In the genomic region with DNA sequence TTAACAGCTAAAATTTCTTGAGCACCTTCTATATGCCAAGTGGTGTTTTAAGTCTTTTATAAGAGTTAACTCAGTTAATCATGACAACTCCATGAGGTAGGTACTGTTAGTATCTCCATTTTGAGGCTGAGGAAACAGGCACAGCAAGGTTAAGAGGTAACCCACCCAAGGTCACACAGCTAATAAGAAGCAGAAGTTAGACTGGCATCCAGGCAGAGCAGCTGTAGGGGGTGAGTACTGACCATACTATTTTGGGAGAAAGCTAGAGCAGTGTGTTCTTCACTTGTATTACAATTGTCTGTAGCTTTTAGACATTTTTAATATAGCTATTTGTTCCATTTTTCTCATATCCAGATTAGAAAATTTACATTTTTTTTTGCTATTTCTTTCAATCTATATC, we compare ENCODE assay signal across 28 cellular contexts. TPM values are rescaled to one million over a fixed set of nuclear protein-coding genes. Genes with fewer than 3 reads are reported as not detected.
DNase-seq lines count a peak whose midpoint lies in the region; ATAC-seq and TF ChIP-seq lines count a peak whose summit lies in the region.
"Had no signal": no experiment of that assay in that cellular context is flagged by ENCODE, and none has a peak within 500 bp of the region (broad histone marks: within the 10 kb centered on the region; RNA-seq: fewer than 3 reads in every experiment).

No MANE protein-coding gene starts in this region.

- H3K4me3 ChIP-seq in NB4 (ENCODE audit: low read depth, low read length): no peak overlapping the region
- H3K4me3 ChIP-seq: gastroesophageal sphincter, prostate gland had no signal

- peak overlapping the region; percentile 46 for H3K27ac Mint-ChIP-seq in activated CD8-positive, alpha-beta T cell treated with anti-CD3 and anti-CD28 coated beads for 36 hours
- no peak overlapping the region for H3K27ac Mint-ChIP-seq in activated CD8-positive, alpha-beta T cell treated with anti-CD3 and anti-CD28 coated beads, Interleukin-2, amount 10 ng/mL, durations not matched to agents 7 days and 5 days
- H3K27ac Mint-ChIP-seq in activated naive CD8-positive, alpha-beta T cell treated with anti-CD3 and anti-CD28 coated beads, Interleukin-2, amount 10 ng/mL, durations not matched to agents 7 days and 5 days: peak overlapping the region; percentile 76
- H3K27ac Mint-ChIP-seq in stimulated activated memory B cell treated with anti-CD40 and anti-IgM and Interleukin-4, amounts not matched to agents 10 μg/mL and 1 μg/mL and 100 μg/mL, for 72 hours: peak overlapping the region; percentile 88
- H3K27ac Mint-ChIP-seq in activated naive CD4-positive, alpha-beta T cell treated with anti-CD3 and anti-CD28 coated beads for 36 hours: no peak overlapping the region
- H3K27ac Mint-ChIP-seq: WTC11 had no signal

- ATAC-seq in activated CD8-positive, alpha-beta T cell treated with anti-CD3 and anti-CD28 coated beads for 36 hours: no peak
- ATAC-seq in activated CD8-positive, alpha-beta T cell treated with anti-CD3 and anti-CD28 coated beads, Interleukin-2, amount 10 ng/mL, durations not matched to agents 7 days and 5 days: no peak
- ATAC-seq in activated naive CD8-positive, alpha-beta T cell treated with anti-CD3 and anti-CD28 coated beads, Interleukin-2, amount 10 ng/mL, durations not matched to agents 7 days and 5 days (ENCODE audit: low read depth): no peak
- ATAC-seq in stimulated activated memory B cell treated with anti-CD40 and anti-IgM and Interleukin-4, amounts not matched to agents 10 μg/mL and 1 μg/mL and 100 μg/mL, for 72 hours: peak; percentile 61
- ATAC-seq: gastroesophageal sphincter, left cardiac atrium, sciatic nerve, WTC11 had no signal

- POLR2A ChIA-PET in activated CD8-positive, alpha-beta T cell treated with anti-CD3 and anti-CD28 coated beads for 36 hours (lab: Charles Lee): interaction anchor here (1.2 kb wide), 1 partner anchor 131 kb away, joined by 3 read pairs; no protein-coding TSS in a partner anchor
- POLR2A ChIA-PET in activated CD8-positive, alpha-beta T cell treated with anti-CD3 and anti-CD28 coated beads, Interleukin-2, amount 10 ng/mL, durations not matched to agents 7 days and 5 days (lab: Charles Lee): interaction anchor here (0.8 kb wide), 1 partner anchor 18 kb away, joined by 3 read pairs; no protein-coding TSS in a partner anchor
- POLR2A ChIA-PET in activated naive CD8-positive, alpha-beta T cell treated with anti-CD3 and anti-CD28 coated beads, Interleukin-2, amount 10 ng/mL, durations not matched to agents 7 days and 5 days (lab: Charles Lee): interaction anchor here (0.9 to 2.1 kb wide), 2 partner anchors 85 to 103 kb away, joined by 3 to 5 read pairs; partner anchors contain the start of gene PTPRC

- TF ChIP-seq CTCF in activated CD8-positive, alpha-beta T cell treated with anti-CD3 and anti-CD28 coated beads for 36 hours (IDR thresholded peaks at IDR 0.05): no peak
- TF ChIP-seq CTCF in NB4 (IDR thresholded peaks at IDR 0.05; ENCODE audit: low read depth, low read length): no peak

- CTCF ChIA-PET in activated CD8-positive, alpha-beta T cell treated with anti-CD3 and anti-CD28 coated beads for 36 hours (lab: Charles Lee): interaction anchor here (0.8 to 1.7 kb wide), 6 partner anchors 9 to 89 kb away, joined by 3 to 6 read pairs (median 3); no protein-coding TSS in a partner anchor
- CTCF ChIA-PET in activated CD8-positive, alpha-beta T cell treated with anti-CD3 and anti-CD28 coated beads, Interleukin-2, amount 10 ng/mL, durations not matched to agents 7 days and 5 days (lab: Charles Lee): interaction anchor here (0.9 to 1.4 kb wide), 9 partner anchors 8 to 86 kb away, joined by 3 to 5 read pairs (median 4); no protein-coding TSS in a partner anchor
- CTCF ChIA-PET in activated naive CD4-positive, alpha-beta T cell treated with anti-CD3 and anti-CD28 coated beads for 36 hours (lab: Charles Lee): interaction anchor here (0.9 to 1.3 kb wide), 5 partner anchors 9 to 69 kb away, joined by 3 to 4 read pairs (median 3); no protein-coding TSS in a partner anchor

- H3K4me3 Mint-ChIP-seq in activated CD8-positive, alpha-beta T cell treated with anti-CD3 and anti-CD28 coated beads for 36 hours: no peak overlapping the region
- H3K4me3 Mint-ChIP-seq in activated CD8-positive, alpha-beta T cell treated with anti-CD3 and anti-CD28 coated beads, Interleukin-2, amount 10 ng/mL, durations not matched to agents 7 days and 5 days: no peak overlapping the region
- no peak overlapping the region for H3K4me3 Mint-ChIP-seq in activated naive CD8-positive, alpha-beta T cell treated with anti-CD3 and anti-CD28 coated beads, Interleukin-2, amount 10 ng/mL, durations not matched to agents 7 days and 5 days
- H3K4me3 Mint-ChIP-seq in stimulated activated memory B cell treated with anti-CD40 and anti-IgM and Interleukin-4, amounts not matched to agents 10 μg/mL and 1 μg/mL and 100 μg/mL, for 72 hours: no peak overlapping the region
- no peak overlapping the region for H3K4me3 Mint-ChIP-seq in activated naive CD4-positive, alpha-beta T cell treated with anti-CD3 and anti-CD28 coated beads for 36 hours
- H3K4me3 Mint-ChIP-seq: WTC11 had no signal

- peaks cover 78% of the 10 kb centered on the region for H3K4me1 Mint-ChIP-seq in activated CD8-positive, alpha-beta T cell treated with anti-CD3 and anti-CD28 coated beads for 36 hours (ENCODE audit: low read depth)
- peaks cover 60% of the 10 kb centered on the region for H3K4me1 Mint-ChIP-seq in activated CD8-positive, alpha-beta T cell treated with anti-CD3 and anti-CD28 coated beads, Interleukin-2, amount 10 ng/mL, durations not matched to agents 7 days and 5 days (ENCODE audit: low read depth)
- peaks cover 49% of the 10 kb centered on the region for H3K4me1 Mint-ChIP-seq in activated naive CD8-positive, alpha-beta T cell treated with anti-CD3 and anti-CD28 coated beads, Interleukin-2, amount 10 ng/mL, durations not matched to agents 7 days and 5 days
- H3K4me1 Mint-ChIP-seq in stimulated activated memory B cell treated with anti-CD40 and anti-IgM and Interleukin-4, amounts not matched to agents 10 μg/mL and 1 μg/mL and 100 μg/mL, for 72 hours: peaks cover 59% of the 10 kb centered on the region
- H3K4me1 Mint-ChIP-seq in activated naive CD4-positive, alpha-beta T cell treated with anti-CD3 and anti-CD28 coated beads for 36 hours (ENCODE audit: low read depth): peaks cover 83% of the 10 kb centered on the region

- intact Hi-C loops in activated CD8-positive, alpha-beta T cell treated with anti-CD3 and anti-CD28 coated beads for 36 hours (cut with micrococcal nuclease): no loop called here
- intact Hi-C loops in activated naive CD4-positive, alpha-beta T cell treated with anti-CD3 and anti-CD28 coated beads for 36 hours (cut with micrococcal nuclease): loop anchor here (1.0 kb wide), 1 partner anchor 9 kb away; no protein-coding TSS in a partner anchor

- TF ChIP-seq POLR2A in NB4 (IDR thresholded peaks at IDR 0.05; ENCODE audit: extremely low read depth, insufficient read length): no peak

- H3K36me3 Mint-ChIP-seq in activated CD8-positive, alpha-beta T cell treated with anti-CD3 and anti-CD28 coated beads for 36 hours (ENCODE audit: low read depth): peaks cover 11% of the 10 kb centered on the region
- H3K36me3 Mint-ChIP-seq in activated CD8-positive, alpha-beta T cell treated with anti-CD3 and anti-CD28 coated beads, Interleukin-2, amount 10 ng/mL, durations not matched to agents 7 days and 5 days (ENCODE audit: low read depth): peaks cover 19% of the 10 kb centered on the region
- peaks cover 13% of the 10 kb centered on the region for H3K36me3 Mint-ChIP-seq in activated naive CD8-positive, alpha-beta T cell treated with anti-CD3 and anti-CD28 coated beads, Interleukin-2, amount 10 ng/mL, durations not matched to agents 7 days and 5 days
- no peaks in the 10 kb centered on the region for H3K36me3 Mint-ChIP-seq in stimulated activated memory B cell treated with anti-CD40 and anti-IgM and Interleukin-4, amounts not matched to agents 10 μg/mL and 1 μg/mL and 100 μg/mL, for 72 hours
- peaks cover 7% of the 10 kb centered on the region for H3K36me3 Mint-ChIP-seq in activated naive CD4-positive, alpha-beta T cell treated with anti-CD3 and anti-CD28 coated beads for 36 hours (ENCODE audit: low read depth)
- H3K36me3 Mint-ChIP-seq: IgD-negative memory B cell, WTC11 had no signal

- H3K9me3 Mint-ChIP-seq in activated CD8-positive, alpha-beta T cell treated with anti-CD3 and anti-CD28 coated beads for 36 hours: peaks cover 7% of the 10 kb centered on the region
- peaks cover 5% of the 10 kb centered on the region for H3K9me3 Mint-ChIP-seq in activated CD8-positive, alpha-beta T cell treated with anti-CD3 and anti-CD28 coated beads, Interleukin-2, amount 10 ng/mL, durations not matched to agents 7 days and 5 days (ENCODE audit: insufficient read depth)
- H3K9me3 Mint-ChIP-seq in activated naive CD8-positive, alpha-beta T cell treated with anti-CD3 and anti-CD28 coated beads, Interleukin-2, amount 10 ng/mL, durations not matched to agents 7 days and 5 days: peaks cover 1% of the 10 kb centered on the region
- H3K9me3 Mint-ChIP-seq in stimulated activated memory B cell treated with anti-CD40 and anti-IgM and Interleukin-4, amounts not matched to agents 10 μg/mL and 1 μg/mL and 100 μg/mL, for 72 hours: peaks cover 8% of the 10 kb centered on the region
- no peaks in the 10 kb centered on the region for H3K9me3 Mint-ChIP-seq in activated naive CD4-positive, alpha-beta T cell treated with anti-CD3 and anti-CD28 coated beads for 36 hours
- H3K9me3 Mint-ChIP-seq: CD8-positive, alpha-beta memory T cell; IgD-negative memory B cell had no signal

- DNase-seq in activated CD8-positive, alpha-beta T cell treated with anti-CD3 and anti-CD28 coated beads for 36 hours: no peak
- no peak for DNase-seq in activated CD8-positive, alpha-beta T cell treated with anti-CD3 and anti-CD28 coated beads, Interleukin-2, amount 10 ng/mL, durations not matched to agents 7 days and 5 days
- DNase-seq in NB4 (ENCODE audit: low read depth) (peak; percentile 23), CD1c-positive myeloid dendritic cell (ENCODE audit: extremely low spot score) (no peak), hepatic stellate cell (ENCODE audit: low spot score) (no peak)
- DNase-seq in activated naive CD8-positive, alpha-beta T cell treated with anti-CD3 and anti-CD28 coated beads, Interleukin-2, amount 10 ng/mL, durations not matched to agents 7 days and 5 days: no peak
- DNase-seq in activated naive CD4-positive, alpha-beta T cell treated with anti-CD3 and anti-CD28 coated beads for 36 hours: no peak
- DNase-seq: activated CD4-positive, alpha-beta T cell treated with anti-CD3 and anti-CD28 coated beads, Interleukin-2, amount 50 U/mL, for 1 hour; activated CD8-positive, alpha-beta memory T cell treated with anti-CD3 and anti-CD28 coated beads, Interleukin-2, amount 50 U/mL, for 48 hours; CD8-positive, alpha-beta memory T cell; cerebellar nuclear complex; H7; hippocampal formation; left cardiac atrium; NCI-H1417 treated with DMSO at 0.1 percent for 48 hours; NCI-H2107; NCI-H446; stimulated activated CD4-positive, alpha-beta T cell treated with anti-CD3 and anti-CD28 coated beads, Interleukin-4, amount 100 ng/mL, for 4 hours; T-helper 9 cell had no signal

- H3K27me3 Mint-ChIP-seq in activated CD8-positive, alpha-beta T cell treated with anti-CD3 and anti-CD28 coated beads for 36 hours: no peaks in the 10 kb centered on the region
- no peaks in the 10 kb centered on the region for H3K27me3 Mint-ChIP-seq in activated CD8-positive, alpha-beta T cell treated with anti-CD3 and anti-CD28 coated beads, Interleukin-2, amount 10 ng/mL, durations not matched to agents 7 days and 5 days (ENCODE audit: low read depth)
- no peaks in the 10 kb centered on the region for H3K27me3 Mint-ChIP-seq in activated naive CD8-positive, alpha-beta T cell treated with anti-CD3 and anti-CD28 coated beads, Interleukin-2, amount 10 ng/mL, durations not matched to agents 7 days and 5 days
- no peaks in the 10 kb centered on the region for H3K27me3 Mint-ChIP-seq in stimulated activated memory B cell treated with anti-CD40 and anti-IgM and Interleukin-4, amounts not matched to agents 10 μg/mL and 1 μg/mL and 100 μg/mL, for 72 hours
- H3K27me3 Mint-ChIP-seq in activated naive CD4-positive, alpha-beta T cell treated with anti-CD3 and anti-CD28 coated beads for 36 hours (ENCODE audit: low read depth): no peaks in the 10 kb centered on the region
- H3K27me3 Mint-ChIP-seq: CD8-positive, alpha-beta memory T cell; IgD-negative memory B cell had no signal

RNA-seq across cellular contexts. Expression of gene ATP6V1G3, which starts 4.8 kb away (rescaled TPM):
- not detected for total RNA-seq in activated CD8-positive, alpha-beta T cell treated with anti-CD3 and anti-CD28 coated beads for 36 hours
- total RNA-seq in activated CD8-positive, alpha-beta T cell treated with anti-CD3 and anti-CD28 coated beads, Interleukin-2, amount 10 ng/mL, durations not matched to agents 7 days and 5 days: not detected
- total RNA-seq in activated naive CD8-positive, alpha-beta T cell treated with anti-CD3 and anti-CD28 coated beads, Interleukin-2, amount 10 ng/mL, durations not matched to agents 7 days and 5 days: not detected
- total RNA-seq in activated naive CD4-positive, alpha-beta T cell treated with anti-CD3 and anti-CD28 coated beads for 36 hours: not detected
- total RNA-seq: CD8-positive, alpha-beta memory T cell; dermis microvascular lymphatic vessel endothelial cell; gastroesophageal sphincter; H7; left cardiac atrium; lung microvascular endothelial cell; mucosa of gallbladder; prostate gland; sciatic nerve; WTC11 had no signal

Comparison
In these comparisons a context has a peak if more than half of its experiments do, and no peak if none do; other contexts are left out.
1. H3K27ac Mint-ChIP-seq: peak in activated CD8-positive, alpha-beta T cell treated with anti-CD3 and anti-CD28 coated beads for 36 hours (single experiment), activated naive CD8-positive, alpha-beta T cell treated with anti-CD3 and anti-CD28 coated beads, Interleukin-2, amount 10 ng/mL, durations not matched to agents 7 days and 5 days (single experiment) and stimulated activated memory B cell treated with anti-CD40 and anti-IgM and Interleukin-4, amounts not matched to agents 10 μg/mL and 1 μg/mL and 100 μg/mL, for 72 hours (single experiment); none in activated CD8-positive, alpha-beta T cell treated with anti-CD3 and anti-CD28 coated beads, Interleukin-2, amount 10 ng/mL, durations not matched to agents 7 days and 5 days (single experiment) and activated naive CD4-positive, alpha-beta T cell treated with anti-CD3 and anti-CD28 coated beads for 36 hours (single experiment).